ENCODE assay signal across 9 cellular contexts in genomic region chr3:187319699-187320302, GRCh38. TPM values are rescaled to one million over a fixed set of nuclear protein-coding genes. Genes with fewer than 3 reads are reported as not detected.
DNase-seq lines count a peak whose midpoint lies in the region; ATAC-seq and TF ChIP-seq lines count a peak whose summit lies in the region.
"Had no signal": no experiment of that assay in that cellular context is flagged by ENCODE, and none has a peak within 500 bp of the region (broad histone marks: within the 10 kb centered on the region; RNA-seq: fewer than 3 reads in every experiment).

No MANE protein-coding gene starts in this region.

- peak overlapping the region; percentile 78 for H3K4me2 ChIP-seq in BLaER1

- H3K4me1 Mint-ChIP-seq in naive B cell, result peaks cover 5 to 12% (median 7%) of the 10 kb centered on the region in 3 donors

- peak; percentile 71 for ATAC-seq in GM18858 (IDR thresholded peaks at IDR 0.05; ENCODE audit: unreplicated experiment)
- ATAC-seq in HG03097 (IDR thresholded peaks at IDR 0.05; ENCODE audit: low FRiP score, unreplicated experiment), result peak; percentile 65
- ATAC-seq in naive B cell (ENCODE audit: low read depth in 2 of 2), result peak; percentile 55 to 74

- no peaks in the 10 kb centered on the region for H3K9me3 ChIP-seq in BLaER1

- H3K4me3 Mint-ChIP-seq in naive B cell, result no peak overlapping the region

- H3K27me3 Mint-ChIP-seq in naive B cell, result peaks cover 46 to 47% (median 46%) of the 10 kb centered on the region in 3 donors

- no peak overlapping the region for H3K27ac Mint-ChIP-seq in naive B cell

- no peaks in the 10 kb centered on the region for H3K36me3 ChIP-seq in BLaER1

- no peak overlapping the region for H3K9ac ChIP-seq in BLaER1

- no peaks in the 10 kb centered on the region for H3K36me3 Mint-ChIP-seq in naive B cell

- H3K27me3 ChIP-seq in BLaER1, result no peaks in the 10 kb centered on the region

- peak; percentile 100 for TF ChIP-seq CTCF in epithelial cell of proximal tubule (conservative IDR thresholded peaks at IDR 0.05; ENCODE audit: low read depth, low read length)

- H3K9me3 Mint-ChIP-seq in naive B cell, result no peaks in the 10 kb centered on the region

- H3K4me1 ChIP-seq in BLaER1, result peaks cover 13% of the 10 kb centered on the region

- no peak overlapping the region for H3K27ac ChIP-seq in BLaER1

- DNase-seq in NCI-H748 (lab: John Stamatoyannopoulos, UW; ENCODE audit: unreplicated experiment) (peak; percentile 13), epithelial cell of proximal tubule (ENCODE audit: low read depth) (no peak), naive B cell (peak; percentile 30), stromal cell of bone marrow (ENCODE audit: low read depth) (peak; percentile 54)
- DNase-seq in activated CD8-positive, alpha-beta memory T cell treated with anti-CD3 and anti-CD28 coated beads for 24 hours, result peak; percentile 78

- no peaks in the 10 kb centered on the region for H4K20me1 ChIP-seq in BLaER1

- no peak overlapping the region for H3K4me3 ChIP-seq in BLaER1
- H3K4me3 ChIP-seq in epithelial cell of proximal tubule (ENCODE audit: low read depth, low read length), result no peak overlapping the region

RNA-seq across cellular contexts. Expression of gene MASP1, which starts 28.3 kb away (rescaled TPM):
- total RNA-seq in epithelial cell of proximal tubule, result not detected in 2 replicates
- polyA plus RNA-seq in naive B cell (ENCODE audit: low read depth in 6 of 6), result not detected
- total RNA-seq: activated CD8-positive, alpha-beta memory T cell treated with anti-CD3 and anti-CD28 coated beads for 36 hours had no signal

RNA-seq across cellular contexts. Expression of gene RTP4, which starts 48.4 kb away (rescaled TPM):
- total RNA-seq in epithelial cell of proximal tubule, result 0.29 and 0.40 TPM in 2 replicates
- polyA plus RNA-seq in naive B cell (ENCODE audit: low read depth in 6 of 6), result 1 to 10 TPM in 5 of 6 donors, not detected in 1; 4.9 to 9.9 (median 8.4) TPM
